ENCODE assay signal across 14 cellular contexts in genomic region chr13:105773241-105773640, GRCh38.
"Had no signal": no experiment of that assay in that cellular context is flagged by ENCODE, and none has a peak within 500 bp of the region (broad histone marks: within the 10 kb centered on the region; RNA-seq: fewer than 3 reads in every experiment).

No MANE protein-coding gene starts in this region.

- H3K9me3 ChIP-seq: adrenal gland, psoas muscle, sigmoid colon, stomach, testis had no signal

- H3K4me1 ChIP-seq: adrenal gland, left ventricle myocardium inferior, psoas muscle, testis had no signal

- H3K4me3 ChIP-seq: adrenal gland, cardiac muscle cell, left ventricle myocardium inferior, psoas muscle, sigmoid colon, stomach, testis had no signal

- DNase-seq: activated CD4-positive, alpha-beta T cell treated with anti-CD3 and anti-CD28 coated beads for 4 hours; activated CD8-positive, alpha-beta T cell treated with anti-CD3 and anti-CD28 coated beads for 36 hours; activated effector memory CD4-positive, alpha-beta T cell treated with anti-CD3 and anti-CD28 coated beads, Interleukin-2, amount 50 U/mL, for 16 hours; activated T-cell treated with anti-CD3 and anti-CD28 coated beads, Interleukin-2, amount 50 U/mL, for 4 hours; adrenal gland; erythroblast; kidney; left ventricle myocardium inferior; psoas muscle; sigmoid colon; stimulated activated CD4-positive, alpha-beta T cell treated with anti-CD3 and anti-CD28 coated beads, Interleukin-1b, Interleukin-23, amount 100 ng/mL, for 48 hours; stomach; testis had no signal

- H3K27me3 ChIP-seq: adrenal gland, cardiac muscle cell, sigmoid colon, stomach, testis had no signal

- H3K27ac ChIP-seq: adrenal gland, cardiac muscle cell, left ventricle myocardium inferior, psoas muscle, sigmoid colon, stomach, testis had no signal

- H3K36me3 ChIP-seq: adrenal gland, cardiac muscle cell, left ventricle myocardium inferior, sigmoid colon, stomach had no signal
